In the genomic region with DNA sequence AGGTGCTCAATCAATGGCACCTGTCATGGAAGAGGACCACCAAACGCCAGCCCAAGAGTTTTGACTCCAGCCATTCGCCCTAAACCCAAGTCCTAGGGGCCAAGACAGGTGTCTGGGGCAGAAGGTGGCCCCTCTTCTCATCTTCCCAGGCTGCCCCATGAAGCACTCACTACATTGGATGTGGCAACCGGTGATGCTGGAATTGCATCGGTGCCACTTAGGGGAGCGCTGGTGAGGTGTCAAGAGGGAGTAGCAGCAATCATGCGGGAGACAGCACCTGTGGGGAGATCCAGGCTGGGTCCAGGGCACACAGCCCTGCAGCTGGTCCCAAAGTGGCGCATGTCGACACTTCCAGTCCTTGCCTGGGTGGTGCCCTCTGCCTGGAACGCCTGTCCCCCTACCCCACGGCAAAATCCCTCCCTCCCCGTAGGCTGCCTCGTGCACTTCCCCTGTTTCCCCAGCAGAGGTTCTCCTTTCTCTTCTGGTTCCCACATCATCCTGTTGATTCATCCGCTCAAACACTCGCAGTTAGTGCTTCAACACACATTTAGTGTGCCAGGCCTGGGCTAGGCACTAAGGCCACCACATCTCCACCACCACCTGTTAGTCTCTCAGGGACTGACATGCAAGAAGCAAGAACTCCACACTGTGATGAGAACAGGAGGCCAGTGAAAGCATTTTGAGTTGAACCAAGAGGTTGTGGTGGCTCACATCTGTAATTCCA, we compare ENCODE assay signal across 7 cellular contexts. TPM values are rescaled to one million over a fixed set of nuclear protein-coding genes. Genes with fewer than 3 reads are reported as not detected.
DNase-seq lines count a peak whose midpoint lies in the region; ATAC-seq, FAIRE-seq and TF ChIP-seq lines count a peak whose summit lies in the region.

No MANE protein-coding gene starts in this region.

- DNase-seq in GM06990 (ENCODE audit: extremely low read depth, insufficient read length) (peak; percentile 36), UCSD-AML1 (lab: John Stamatoyannopoulos, UW; ENCODE audit: unreplicated experiment) (peak; percentile 50), H1 (ENCODE audit: low read depth in 1 of 2, low spot score in 2 of 2) (peak; percentile 47 to 75), memory B cell (ENCODE audit: low spot score in 2 of 2) (peak; percentile 46 to 50), transverse colon (peak; percentile 46)

- no peak overlapping the region for H2AK5ac ChIP-seq in H1 (ENCODE audit: low read depth, low read length)

- no peak overlapping the region for H3K14ac ChIP-seq in H1 (ENCODE audit: insufficient read length)

- H3K23ac ChIP-seq in H1 (ENCODE audit: insufficient read length), result no peak overlapping the region

- H3K4me1 ChIP-seq in H1 (replicated peaks in 1 of 4; ENCODE audit: control insufficient read depth in 3 of 4, insufficient read depth in 4 of 4, low read length in 3 of 4) (peaks cover 0 to 3% (median 0%) of the 10 kb centered on the region in 4 experiments; a peak in 2 of 7 replicates), transverse colon (no peaks in the 10 kb centered on the region)

- H3K79me2 ChIP-seq in H1 (ENCODE audit: control insufficient read depth in 1 of 2, insufficient read depth in 2 of 2, low read length in 2 of 2), result no peaks in the 10 kb centered on the region

- no peak overlapping the region for H2BK20ac ChIP-seq in H1 (ENCODE audit: low read length)

- FAIRE-seq in H1 (lab: Jason Lieb, UNC), result peak; percentile 94

- WGBS in H1 (ENCODE audit: extremely low coverage in 1 of 2, insufficient coverage in 1 of 2, insufficient read length in 1 of 2, insufficient replicate concordance in 2 of 2, low coverage in 1 of 2, low lambda C conversion rate in 2 of 2, missing lambda C conversion rate in 1 of 2), 2 experiments, result 58% methylated on average over 14 of the region's 14 CpGs; no CpG with 5 or more reads in 1 of the 2 experiments
- 13 to 43% methylated on average over 3 to 14 of the region's 14 CpGs for WGBS in transverse colon (ENCODE audit: low coverage in 1 of 2), 2 donors

- CTCF ChIA-PET in H1 (lab: Charles Lee; ENCODE audit: partially characterized antibody), result interaction anchor here (0.7 to 5.8 kb wide), 26 partner anchors 8 to 383 kb away, joined by 3 to 75 read pairs (median 4); no protein-coding TSS in a partner anchor

- H3K56ac ChIP-seq in H1 (replicated peaks; ENCODE audit: insufficient read length, low read depth, low read length), result no peak overlapping the region

- no peak overlapping the region; the same call in 1 of the 2 replicates for H4K8ac ChIP-seq in H1 (ENCODE audit: extremely low read depth, insufficient read depth, low read length)

- no peak overlapping the region for H3K4me3 ChIP-seq in GM06990 (replicated peaks; ENCODE audit: low read depth, low read length)
- H3K4me3 ChIP-seq in H1 (ENCODE audit: extremely low read depth in 1 of 4, insufficient read depth in 2 of 4, low read depth in 3 of 4, low read length in 4 of 4), result no peak overlapping the region
- H3K4me3 ChIP-seq in transverse colon, result no peak overlapping the region

- H2BK120ac ChIP-seq in H1 (replicated peaks; ENCODE audit: low read depth, low read length), result no peak overlapping the region

- ATAC-seq in memory B cell (ENCODE audit: low read depth) (peak; percentile 86), GM18873 (IDR thresholded peaks at IDR 0.05; ENCODE audit: low FRiP score, unreplicated experiment) (no peak)

- H3K79me1 ChIP-seq in H1 (ENCODE audit: low read depth, low read length), result no peaks in the 10 kb centered on the region

- no peak overlapping the region; the same call in 1 of the 2 replicates for H2BK5ac ChIP-seq in H1 (ENCODE audit: low read depth, low read length)

- H4K20me1 ChIP-seq in H1 (replicated peaks in 1 of 2; ENCODE audit: control insufficient read depth in 1 of 2, insufficient read depth in 2 of 2, low read length in 2 of 2), result no peaks in the 10 kb centered on the region

- H3K23me2 ChIP-seq in H1 (ENCODE audit: low read depth, low read length), result no peaks in the 10 kb centered on the region

- H3K18ac ChIP-seq in H1 (ENCODE audit: extremely low read depth, low read length), result peak overlapping the region; percentile 60

- peak; percentile 87 to 90 for TF ChIP-seq RAD21 in H1 (IDR thresholded peaks at IDR 0.05 in 1 of 2, conservative IDR thresholded peaks at IDR 0.05 in 1 of 2; ENCODE audit: low read depth in 2 of 2, low read length in 2 of 2)

- peak overlapping the region; percentile 90; the same call in 1 of the 2 replicates for H2BK12ac ChIP-seq in H1 (ENCODE audit: low read depth, low read length)

- H2BK15ac ChIP-seq in H1 (ENCODE audit: low read length), result peak overlapping the region; percentile 5; the same call in 1 of the 2 replicates

- H2AFZ ChIP-seq in H1 (ENCODE audit: low read length), result peak overlapping the region; percentile 85; the same call in 1 of the 2 replicates

- peaks cover 4% of the 10 kb centered on the region for H3K4me1 Mint-ChIP-seq in memory B cell

- peaks cover 2% of the 10 kb centered on the region for H3K27me3 Mint-ChIP-seq in memory B cell

- H3K27ac ChIP-seq in H1 (ENCODE audit: low read depth, low read length) (no peak overlapping the region), transverse colon (no peak overlapping the region)

- H3K4me3 Mint-ChIP-seq in memory B cell, result no peak overlapping the region

- H3K27me3 ChIP-seq in GM06990 (replicated peaks; ENCODE audit: control insufficient read depth, insufficient read depth, low read length) (no peaks in the 10 kb centered on the region), H1 (replicated peaks in 1 of 4; ENCODE audit: control insufficient read depth in 3 of 4, extremely low read depth in 1 of 4, insufficient read depth in 3 of 4, low read length in 3 of 4) (no peaks in the 10 kb centered on the region; a peak in 1 of 7 replicates), transverse colon (no peaks in the 10 kb centered on the region)

- no peak overlapping the region; a peak in 1 of 4 replicates for H3K4me2 ChIP-seq in H1 (ENCODE audit: insufficient read depth in 1 of 2, low read depth in 2 of 2, low read length in 2 of 2)

- H3K9me3 ChIP-seq in H1 (ENCODE audit: insufficient read depth in 2 of 2, low read depth in 1 of 2, low read length in 1 of 2) (peaks cover 21 to 31% of the 10 kb centered on the region in 2 experiments), transverse colon (no peaks in the 10 kb centered on the region)

- TF ChIP-seq POLR2A in H1 (IDR thresholded peaks at IDR 0.05; ENCODE audit: control extremely low read depth in 1 of 2, low read depth in 2 of 2, low read length in 2 of 2), result no peak
- no peak for TF ChIP-seq POLR2A in transverse colon (IDR thresholded peaks at IDR 0.05)

- no peak overlapping the region for H3K27ac Mint-ChIP-seq in memory B cell

- H3K9me3 Mint-ChIP-seq in memory B cell, result no peaks in the 10 kb centered on the region

- no peak for TF ChIP-seq EP300 in H1 (IDR thresholded peaks at IDR 0.05; ENCODE audit: borderline replicate concordance in 1 of 2, low read depth in 2 of 2, low read length in 2 of 2)
- TF ChIP-seq EP300 in transverse colon (IDR thresholded peaks at IDR 0.05; ENCODE audit: low read depth), result no peak

- in situ Hi-C loops in transverse colon (cut with MboI; ENCODE audit: low pct_ligation_motif_present in 1 of 4, low pct_unique_long_range_greater_than_20kb in 1 of 4, low sequenced_read_pairs in 3 of 4), result no loop called here

- no peak overlapping the region for H3K9ac ChIP-seq in H1 (replicated peaks in 1 of 4; ENCODE audit: extremely low read depth in 1 of 4, low read depth in 3 of 4, low read length in 3 of 4)

- no peaks in the 10 kb centered on the region for H3K36me3 Mint-ChIP-seq in memory B cell

- POLR2A ChIA-PET in H1 (lab: Charles Lee; ENCODE audit: partially characterized antibody), result no interaction called here

- intact Hi-C loops in transverse colon (cut with DNase I; ENCODE audit: low total_unique reads), result no loop called here

- H4K91ac ChIP-seq in H1 (replicated peaks; ENCODE audit: insufficient read length, low read length), result no peak overlapping the region

- H3K36me3 ChIP-seq in GM06990 (ENCODE audit: control insufficient read depth, insufficient read depth, low read length) (no peaks in the 10 kb centered on the region), H1 (ENCODE audit: control insufficient read depth in 2 of 4, insufficient read depth in 4 of 4, low read length in 3 of 4) (no peaks in the 10 kb centered on the region), transverse colon (no peaks in the 10 kb centered on the region)

- H3K4ac ChIP-seq in H1 (replicated peaks; ENCODE audit: insufficient read length, low read depth, low read length), result no peak overlapping the region

- TF ChIP-seq CTCF in GM06990 (IDR thresholded peaks at IDR 0.05; ENCODE audit: insufficient read depth, low read length, poor library complexity, severe bottlenecking) (peak; percentile 85), LNCAP (IDR thresholded peaks at IDR 0.05) (peak; percentile 69), H1 (IDR thresholded peaks at IDR 0.05; ENCODE audit: control extremely low read depth in 1 of 3, insufficient read depth in 1 of 3, low read depth in 1 of 3, low read length in 3 of 3) (peak; percentile 67 to 89 (median 79)), transverse colon (IDR thresholded peaks at IDR 0.05) (peak; percentile 74 to 87 (median 77))

- no peak overlapping the region for H4K5ac ChIP-seq in H1 (ENCODE audit: insufficient read length, low read depth, low read length)

RNA-seq across cellular contexts. Expression of a gene that starts 18.5 kb away (rescaled TPM):
- total RNA-seq in H1 (2021; fragmentation: NEBNext Ultra II Directional; extraction: Animal tissue kit (Norgen Biotek cat#: 25700)), result not detected in 2 replicates
- not detected in 2 replicates for polyA plus RNA-seq in H1 (2011; rRNA removed)
- polyA plus RNA-seq in H1 (2011; cell fraction: cytosol; rRNA removed), result not detected
- polyA plus RNA-seq in H1 (2011; cell fraction: nucleus; rRNA removed), result not detected
- polyA plus RNA-seq in H1 (2012, experiment 1 of 2), result not detected in 4 replicates
- polyA plus RNA-seq in H1 (2012, experiment 2 of 2), result not detected
- polyA plus RNA-seq in H1 (2013, experiment 1 of 2), result not detected
- polyA plus RNA-seq in H1 (2013, experiment 2 of 2), result not detected
- polyA minus RNA-seq in H1 (2011; rRNA and poly(A)+ RNA removed), result not detected in 2 replicates
- not detected for polyA minus RNA-seq in H1 (2011; cell fraction: cytosol; rRNA and poly(A)+ RNA removed)
- polyA minus RNA-seq in H1 (2011; cell fraction: nucleus; rRNA and poly(A)+ RNA removed), result not detected
- under 1 TPM in 1 of 4 donors, not detected in 3; 0.16 TPM for total RNA-seq in transverse colon

RNA-seq across cellular contexts. Expression of a gene that starts 30.8 kb away (rescaled TPM):
- total RNA-seq in H1 (2021; fragmentation: NEBNext Ultra II Directional; extraction: Animal tissue kit (Norgen Biotek cat#: 25700)), result not detected in 2 replicates
- polyA plus RNA-seq in H1 (2011; rRNA removed), result 0.05 TPM in 1 of 2 replicates, not detected in the other
- polyA plus RNA-seq in H1 (2011; cell fraction: cytosol; rRNA removed), result not detected
- 0.19 TPM for polyA plus RNA-seq in H1 (2011; cell fraction: nucleus; rRNA removed)
- 0.16 TPM in 1 of 4 replicates, not detected in the others for polyA plus RNA-seq in H1 (2012, experiment 1 of 2)
- not detected for polyA plus RNA-seq in H1 (2012, experiment 2 of 2)
- not detected for polyA plus RNA-seq in H1 (2013, experiment 1 of 2)
- polyA plus RNA-seq in H1 (2013, experiment 2 of 2), result not detected
- polyA minus RNA-seq in H1 (2011; rRNA and poly(A)+ RNA removed), result not detected in 2 replicates
- not detected for polyA minus RNA-seq in H1 (2011; cell fraction: cytosol; rRNA and poly(A)+ RNA removed)
- not detected for polyA minus RNA-seq in H1 (2011; cell fraction: nucleus; rRNA and poly(A)+ RNA removed)
- total RNA-seq in transverse colon, result 1 to 10 TPM in 2 of 4 donors, under 1 TPM in 1, not detected in 1; 0.60 to 3.1 (median 2.9) TPM

RNA-seq across cellular contexts. Expression of a gene that starts 38.3 kb away (rescaled TPM):
- total RNA-seq in H1 (2021; fragmentation: NEBNext Ultra II Directional; extraction: Animal tissue kit (Norgen Biotek cat#: 25700)), result not detected in 2 replicates
- polyA plus RNA-seq in H1 (2011; rRNA removed), result not detected in 2 replicates
- polyA plus RNA-seq in H1 (2011; cell fraction: cytosol; rRNA removed), result not detected
- not detected for polyA plus RNA-seq in H1 (2011; cell fraction: nucleus; rRNA removed)
- polyA plus RNA-seq in H1 (2012, experiment 1 of 2), result not detected in 4 replicates
- polyA plus RNA-seq in H1 (2012, experiment 2 of 2), result not detected
- not detected for polyA plus RNA-seq in H1 (2013, experiment 1 of 2)
- polyA plus RNA-seq in H1 (2013, experiment 2 of 2), result not detected
- not detected in 2 replicates for polyA minus RNA-seq in H1 (2011; rRNA and poly(A)+ RNA removed)
- polyA minus RNA-seq in H1 (2011; cell fraction: cytosol; rRNA and poly(A)+ RNA removed), result not detected
- polyA minus RNA-seq in H1 (2011; cell fraction: nucleus; rRNA and poly(A)+ RNA removed), result not detected
- total RNA-seq in transverse colon, result under 1 TPM in 1 of 4 donors, not detected in 3; 0.32 TPM
